ENCODE assay signal across 20 cellular contexts in the genomic region with DNA sequence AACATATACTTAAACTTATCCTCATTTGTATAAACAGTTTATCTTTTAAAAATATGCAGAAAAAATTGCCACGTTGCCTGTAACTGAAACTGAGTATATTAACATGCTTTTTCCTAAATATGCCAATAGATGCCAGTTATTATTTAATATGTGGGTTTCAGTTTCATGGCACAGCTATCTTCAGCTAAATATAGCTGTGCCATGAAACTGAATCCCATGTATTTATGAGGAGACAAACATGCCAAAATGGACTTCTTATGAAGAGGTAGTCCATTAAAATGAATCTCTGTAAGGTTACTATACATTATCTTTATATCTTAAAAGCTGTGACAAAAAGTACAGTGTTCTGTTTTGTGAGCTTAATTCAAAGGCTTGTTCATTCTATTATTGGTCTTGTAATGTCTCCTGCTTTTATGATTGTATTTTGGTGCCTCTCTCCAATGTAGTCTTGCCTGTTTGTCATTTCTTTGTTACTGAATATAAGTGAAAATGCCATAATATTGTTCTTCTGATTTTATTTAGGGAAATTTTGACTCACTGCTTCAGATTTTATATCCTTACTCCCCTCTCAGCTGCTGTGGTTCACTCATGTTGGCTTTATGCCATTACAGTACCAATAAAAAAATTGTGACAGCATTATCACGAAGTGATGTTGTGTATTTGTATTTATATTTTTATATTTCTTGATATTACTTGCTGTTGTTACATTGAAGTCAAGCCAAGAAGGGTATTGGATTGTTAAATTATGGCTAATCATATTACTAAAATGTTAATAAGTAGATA.
"Had no signal": no experiment of that assay in that cellular context is flagged by ENCODE, and none has a peak within 500 bp of the region (broad histone marks: within the 10 kb centered on the region; RNA-seq: fewer than 3 reads in every experiment).

No MANE protein-coding gene starts in this region.

- H3K4me3 ChIP-seq: ascending aorta, coronary artery, heart left ventricle, left lung, right atrium auricular region, skin epidermis, stomach had no signal

- H3K4me3 Mint-ChIP-seq: type B pancreatic cell had no signal

- H3K27ac Mint-ChIP-seq: type B pancreatic cell had no signal

- H3K36me3 Mint-ChIP-seq: type B pancreatic cell had no signal

- H3K27ac ChIP-seq: ascending aorta, coronary artery, heart left ventricle, left lung, right atrium auricular region, skin epidermis, stomach, WERI-Rb-1 had no signal

- H3K27me3 ChIP-seq: ascending aorta, heart left ventricle, left lung, right atrium auricular region, stomach had no signal

- ATAC-seq: heart left ventricle, left lung had no signal

- DNase-seq: activated CD4-positive, alpha-beta T cell treated with anti-CD3 and anti-CD28 coated beads for 1 hour; activated CD8-positive, alpha-beta memory T cell treated with anti-CD3 and anti-CD28 coated beads for 24 hours; activated CD8-positive, alpha-beta memory T cell treated with anti-CD3 and anti-CD28 coated beads, Interleukin-2, amount 50 U/mL, for 48 hours; activated effector memory CD4-positive, alpha-beta T cell treated with Interleukin-2 at 50 U/mL for 16 hours; activated naive CD4-positive, alpha-beta T cell treated with anti-CD3 and anti-CD28 coated beads, Interleukin-2, amount 50 U/mL, for 16 hours; activated T-cell treated with anti-CD3 and anti-CD28 coated beads, Interleukin-2, amount 50 U/mL, for 48 hours; erythroblast; heart left ventricle; kidney; left lung; midbrain; occipital lobe; stimulated activated CD4-positive, alpha-beta T cell treated with anti-CD3 and anti-CD28 coated beads, Interleukin-4, amount 100 ng/mL, for 1 hour; stomach; WERI-Rb-1 had no signal

- H3K4me1 ChIP-seq: ascending aorta, left lung, right atrium auricular region, stomach had no signal

- H3K36me3 ChIP-seq: ascending aorta, heart left ventricle, left lung, right atrium auricular region, stomach, WERI-Rb-1 had no signal

- H3K9me3 Mint-ChIP-seq: type B pancreatic cell had no signal

- H3K9me3 ChIP-seq: ascending aorta, heart left ventricle, left lung, right atrium auricular region, stomach had no signal

- H3K27me3 Mint-ChIP-seq: type B pancreatic cell had no signal
